ENCODE assay signal across 1 cellular context in genomic region chr1:40508375-40509341, GRCh38.
TF ChIP-seq lines count a peak whose summit lies in the region.

TSS of gene EXO5 (plus strand) at chr1:40508767. CDS start at chr1:40514545, 5,778 bp downstream.

TF ChIP-seq in HepG2, 621 proteins besides CTCF, POLR2A, EP300 and RAD21 (continued from another document and continues in another):
- TF ChIP-seq POGK (CRISPR knock-in tag; conservative IDR thresholded peaks at IDR 0.05) (0 out of 2 replicates have a peak, but pooled peaks have one; percentile 68), CEBPG (CRISPR knock-in tag; IDR thresholded peaks at IDR 0.05) (no peak), PLSCR1 (CRISPR knock-in tag; IDR thresholded peaks at IDR 0.05; ENCODE audit: borderline replicate concordance) (0 out of 2 replicates have a peak, but pooled peaks have one; percentile 87), ZNF737 (CRISPR knock-in tag; IDR thresholded peaks at IDR 0.05; ENCODE audit: borderline replicate concordance) (no peak), ZNF547 (CRISPR knock-in tag; IDR thresholded peaks at IDR 0.05) (no peak; the same call in 1 of the 2 replicates), MATR3 (CRISPR knock-in tag; IDR thresholded peaks at IDR 0.05) (no peak), KLF15 (CRISPR knock-in tag; IDR thresholded peaks at IDR 0.05; ENCODE audit: borderline replicate concordance) (peak; percentile 96), ZNF20 (CRISPR knock-in tag; IDR thresholded peaks at IDR 0.05) (0 out of 2 replicates have a peak, but pooled peaks have one; percentile 46), ZFY (CRISPR knock-in tag; IDR thresholded peaks at IDR 0.05) (peak; percentile 92), CCAR2 (optimal IDR thresholded peaks at IDR 0.05; ENCODE audit: low read depth, low read length) (no peak), HES4 (CRISPR knock-in tag; IDR thresholded peaks at IDR 0.05; ENCODE audit: borderline replicate concordance) (no peak; the same call in 1 of the 2 replicates), HOXA3 (CRISPR knock-in tag; IDR thresholded peaks at IDR 0.05) (peak; percentile 86), ZBED4 (CRISPR knock-in tag; IDR thresholded peaks at IDR 0.05; ENCODE audit: borderline replicate concordance) (no peak), YEATS4 (CRISPR knock-in tag; IDR thresholded peaks at IDR 0.05; ENCODE audit: borderline replicate concordance) (peak; percentile 89; the same call in 1 of the 2 replicates), ZNF343 (CRISPR knock-in tag; IDR thresholded peaks at IDR 0.05) (peak; percentile 71; the same call in 1 of the 2 replicates), ZNF552 (CRISPR knock-in tag; IDR thresholded peaks at IDR 0.05; ENCODE audit: borderline replicate concordance) (peak; percentile 74; the same call in 1 of the 2 replicates), ATF5 (CRISPR knock-in tag; IDR thresholded peaks at IDR 0.05; ENCODE audit: low read depth) (peak; percentile 80; the same call in 1 of the 2 replicates), ZNF414 (CRISPR knock-in tag; IDR thresholded peaks at IDR 0.05) (peak; percentile 94), GFI1 (CRISPR knock-in tag; IDR thresholded peaks at IDR 0.05; ENCODE audit: borderline replicate concordance) (no peak), DPF2 (CRISPR knock-in tag; IDR thresholded peaks at IDR 0.05; ENCODE audit: borderline replicate concordance, low read depth) (no peak), MZF1 (CRISPR knock-in tag; IDR thresholded peaks at IDR 0.05; ENCODE audit: borderline replicate concordance) (no peak), PBX3 (CRISPR knock-in tag; IDR thresholded peaks at IDR 0.05; ENCODE audit: borderline replicate concordance) (peak; percentile 72; the same call in 1 of the 2 replicates), NFKB2 (CRISPR knock-in tag; IDR thresholded peaks at IDR 0.05; ENCODE audit: borderline replicate concordance) (peak; percentile 96; the same call in 1 of the 2 replicates), ZNF75D (CRISPR knock-in tag; IDR thresholded peaks at IDR 0.05; ENCODE audit: borderline replicate concordance) (no peak; the same call in 1 of the 2 replicates), ZNF382 (CRISPR knock-in tag; IDR thresholded peaks at IDR 0.05; ENCODE audit: borderline replicate concordance) (no peak), ZNF891 (CRISPR knock-in tag; IDR thresholded peaks at IDR 0.05) (peak; percentile 84; the same call in 1 of the 2 replicates), CBX2 (IDR thresholded peaks at IDR 0.05; ENCODE audit: low read depth, low read length) (no peak), CBX2 (CRISPR knock-in tag; IDR thresholded peaks at IDR 0.05; ENCODE audit: low read depth) (no peak), SUZ12 (IDR thresholded peaks at IDR 0.05; ENCODE audit: low read depth, low read length) (peak; percentile 48; the same call in 1 of the 2 replicates), HOXA5 (CRISPR knock-in tag; IDR thresholded peaks at IDR 0.05) (peak; percentile 94), SNRNP70 (IDR thresholded peaks at IDR 0.05; ENCODE audit: low read depth, low read length) (no peak), ZBTB20 (CRISPR knock-in tag; IDR thresholded peaks at IDR 0.05; ENCODE audit: borderline replicate concordance, low read depth) (peak; percentile 53; the same call in 1 of the 2 replicates), NFE2L2 (IDR thresholded peaks at IDR 0.05; ENCODE audit: low read length) (no peak), ZNF44 (CRISPR knock-in tag; IDR thresholded peaks at IDR 0.05) (no peak; the same call in 1 of the 2 replicates), AHR (CRISPR knock-in tag; IDR thresholded peaks at IDR 0.05) (peak; percentile 40; the same call in 1 of the 2 replicates), SMARCC2 (IDR thresholded peaks at IDR 0.05) (no peak), MAFK (conservative IDR thresholded peaks at IDR 0.05 in 1 of 2, IDR thresholded peaks at IDR 0.05 in 1 of 2; ENCODE audit: low read length in 2 of 2) (no peak), CC2D1A (CRISPR knock-in tag; IDR thresholded peaks at IDR 0.05) (no peak), ZNF776 (CRISPR knock-in tag; IDR thresholded peaks at IDR 0.05) (peak; percentile 90), HNF1A (IDR thresholded peaks at IDR 0.05; ENCODE audit: low read depth) (no peak), HNF1A (CRISPR knock-in tag; IDR thresholded peaks at IDR 0.05; ENCODE audit: borderline replicate concordance) (peak; percentile 50; the same call in 1 of the 2 replicates), STAT5B (CRISPR knock-in tag; IDR thresholded peaks at IDR 0.05) (no peak)
